18 cellular contexts compared by ENCODE assay signal in genomic region chr12:120514002-120514401, GRCh38.
"Had no signal": no experiment of that assay in that cellular context is flagged by ENCODE, and none has a peak within 500 bp of the region (broad histone marks: within the 10 kb centered on the region; RNA-seq: fewer than 3 reads in every experiment).

No MANE protein-coding gene starts in this region.

- H3K27me3 Mint-ChIP-seq: activated CD8-positive, alpha-beta T cell treated with anti-CD3 and anti-CD28 coated beads for 36 hours; activated naive CD8-positive, alpha-beta T cell treated with anti-CD3 and anti-CD28 coated beads for 36 hours; memory B cell; stimulated activated naive CD8-positive, alpha-beta T cell treated with anti-CD3 and anti-CD28 coated beads, Interleukin-15, Interleukin-2, amounts not matched to agents 100 ng/mL and 50 ng/mL, for 24 hours had no signal

- DNase-seq: activated CD4-positive, alpha-beta T cell treated with anti-CD3 and anti-CD28 coated beads for 1 hour; activated CD8-positive, alpha-beta memory T cell treated with anti-CD3 and anti-CD28 coated beads, Interleukin-2, amount 50 U/mL, for 4 hours; activated CD8-positive, alpha-beta T cell treated with anti-CD3 and anti-CD28 coated beads for 36 hours; activated gamma-delta T cell treated with Interleukin-2 at 50 U/mL for 16 hours; activated naive CD8-positive, alpha-beta T cell treated with anti-CD3 and anti-CD28 coated beads for 36 hours; activated T-cell treated with anti-CD3 and anti-CD28 coated beads, Interleukin-2, amount 50 U/mL, for 72 hours; effector CD4-positive, alpha-beta T cell; islet precursor cell; left lung; stimulated activated CD4-positive, alpha-beta T cell treated with anti-CD3 and anti-CD28 coated beads, Interleukin-15, amount 100 ng/mL, for 24 hours; stimulated activated CD4-positive, alpha-beta T cell treated with anti-CD3 and anti-CD28 coated beads, Interleukin-4, amount 100 ng/mL, for 24 hours; SW 1271; thyroid gland had no signal

- H3K9me3 Mint-ChIP-seq: activated CD8-positive, alpha-beta T cell treated with anti-CD3 and anti-CD28 coated beads for 36 hours; activated naive CD8-positive, alpha-beta T cell treated with anti-CD3 and anti-CD28 coated beads for 36 hours; activated T-cell treated with anti-CD3 and anti-CD28 coated beads, Interleukin-2, amount 50 U/mL, for 72 hours; memory B cell; nephron; stimulated activated naive CD8-positive, alpha-beta T cell treated with anti-CD3 and anti-CD28 coated beads, Interleukin-15, Interleukin-2, amounts not matched to agents 100 ng/mL and 50 ng/mL, for 24 hours had no signal

- H3K4me3 Mint-ChIP-seq: activated CD8-positive, alpha-beta T cell treated with anti-CD3 and anti-CD28 coated beads for 36 hours; activated naive CD8-positive, alpha-beta T cell treated with anti-CD3 and anti-CD28 coated beads for 36 hours; activated T-cell treated with anti-CD3 and anti-CD28 coated beads, Interleukin-2, amount 50 U/mL, for 72 hours; memory B cell; nephron; stimulated activated naive CD8-positive, alpha-beta T cell treated with anti-CD3 and anti-CD28 coated beads, Interleukin-15, Interleukin-2, amounts not matched to agents 100 ng/mL and 50 ng/mL, for 24 hours had no signal

- H3K4me1 Mint-ChIP-seq: activated naive CD8-positive, alpha-beta T cell treated with anti-CD3 and anti-CD28 coated beads for 36 hours; memory B cell; nephron had no signal

- H3K27ac Mint-ChIP-seq: activated CD8-positive, alpha-beta T cell treated with anti-CD3 and anti-CD28 coated beads for 36 hours; activated naive CD8-positive, alpha-beta T cell treated with anti-CD3 and anti-CD28 coated beads for 36 hours; activated T-cell treated with anti-CD3 and anti-CD28 coated beads, Interleukin-2, amount 50 U/mL, for 72 hours; memory B cell; nephron; stimulated activated naive CD8-positive, alpha-beta T cell treated with anti-CD3 and anti-CD28 coated beads, Interleukin-15, Interleukin-2, amounts not matched to agents 100 ng/mL and 50 ng/mL, for 24 hours had no signal

- ATAC-seq: activated CD8-positive, alpha-beta T cell treated with anti-CD3 and anti-CD28 coated beads for 36 hours; activated T-cell treated with anti-CD3 and anti-CD28 coated beads, Interleukin-2, amount 50 U/mL, for 72 hours; left lung had no signal

- H3K27ac ChIP-seq: ascending aorta, left lung, thyroid gland, vagina had no signal

- H3K27me3 ChIP-seq: ascending aorta, left lung, thyroid gland, vagina had no signal

- H3K4me3 ChIP-seq: ascending aorta, left lung, thyroid gland, vagina had no signal
